Comparison of ENCODE assay signal across 18 cellular contexts in genomic region chr10:126867567-126868365, GRCh38. TPM values are rescaled to one million over a fixed set of nuclear protein-coding genes. Genes with fewer than 3 reads are reported as not detected.
DNase-seq lines count a peak whose midpoint lies in the region; ATAC-seq, FAIRE-seq and TF ChIP-seq lines count a peak whose summit lies in the region.
"Had no signal": no experiment of that assay in that cellular context is flagged by ENCODE, and none has a peak within 500 bp of the region (broad histone marks: within the 10 kb centered on the region; RNA-seq: fewer than 3 reads in every experiment).

No MANE protein-coding gene starts in this region.

- TF ChIP-seq CTCF in breast epithelium (IDR thresholded peaks at IDR 0.05) (no peak), mammary epithelial cell (conservative IDR thresholded peaks at IDR 0.05 in 1 of 2, IDR thresholded peaks at IDR 0.05 in 1 of 2; ENCODE audit: extremely low read depth in 1 of 2, insufficient read depth in 1 of 2, low read depth in 1 of 2, low read length in 2 of 2) (no peak), astrocyte (IDR thresholded peaks at IDR 0.05; ENCODE audit: insufficient read depth, low read depth, low read length) (no peak), smooth muscle cell (IDR thresholded peaks at IDR 0.05; ENCODE audit: borderline replicate concordance, insufficient read depth, poor library complexity, severe bottlenecking) (no peak)

- ATAC-seq in activated T-cell treated with anti-CD3 and anti-CD28 coated beads, Interleukin-2, amount 50 U/mL, for 4 hours = no peak
- ATAC-seq: GM12878; stimulated activated naive CD8-positive, alpha-beta T cell treated with anti-CD3 and anti-CD28 coated beads, Interleukin-15, amount 100 ng/mL, for 72 hours had no signal

- peak overlapping the region; percentile 29 to 55 for H3K27ac ChIP-seq in breast epithelium
- H3K27ac ChIP-seq in mammary epithelial cell (ENCODE audit: insufficient read depth, low read depth, low read length) = no peak overlapping the region
- peak overlapping the region; percentile 66 for H3K27ac ChIP-seq in astrocyte (ENCODE audit: low read depth, low read length)
- H3K27ac ChIP-seq in CD4-positive, alpha-beta memory T cell (ENCODE audit: low read depth, low read length) = no peak overlapping the region
- no peak overlapping the region for H3K27ac ChIP-seq in smooth muscle cell (ENCODE audit: low read depth)
- H3K27ac ChIP-seq: VCaP had no signal

- H2AFZ ChIP-seq in mammary epithelial cell (ENCODE audit: low read depth, low read length) (no peak overlapping the region), astrocyte (ENCODE audit: low read depth, low read length) (no peak overlapping the region), smooth muscle cell (ENCODE audit: low read depth) (no peak overlapping the region)

- H3K27me3 ChIP-seq in breast epithelium (no peaks in the 10 kb centered on the region), mammary epithelial cell (ENCODE audit: insufficient read depth, low read length) (no peaks in the 10 kb centered on the region), astrocyte (ENCODE audit: insufficient read depth, low read length) (no peaks in the 10 kb centered on the region), smooth muscle cell (ENCODE audit: low read depth) (no peaks in the 10 kb centered on the region)
- H3K27me3 ChIP-seq in CD4-positive, alpha-beta memory T cell (ENCODE audit: insufficient read depth, low read length) = no peaks in the 10 kb centered on the region

- POLR2A ChIA-PET in CD4-positive, alpha-beta memory T cell (lab: Charles Lee; ENCODE audit: partially characterized antibody) = no interaction called here

- H3K4me3 Mint-ChIP-seq in astrocyte (ENCODE audit: unreplicated experiment) = no peak overlapping the region
- no peak overlapping the region for H3K4me3 Mint-ChIP-seq in CD4-positive, alpha-beta memory T cell
- H3K4me3 Mint-ChIP-seq in activated T-cell treated with anti-CD3 and anti-CD28 coated beads, Interleukin-2, amount 50 U/mL, for 4 hours = no peak overlapping the region
- H3K4me3 Mint-ChIP-seq: central memory CD8-positive, alpha-beta T cell; neural crest cell; stimulated activated naive CD8-positive, alpha-beta T cell treated with anti-CD3 and anti-CD28 coated beads, Interleukin-15, amount 100 ng/mL, for 72 hours had no signal

- dilution Hi-C loops in mammary epithelial cell (cut with HindIII; ENCODE audit: low sequenced_read_pairs) = no loop called here

- H3K4me1 Mint-ChIP-seq in astrocyte (ENCODE audit: low read depth, unreplicated experiment) = peaks cover 3% of the 10 kb centered on the region
- H3K4me1 Mint-ChIP-seq in CD4-positive, alpha-beta memory T cell = no peaks in the 10 kb centered on the region
- no peaks in the 10 kb centered on the region for H3K4me1 Mint-ChIP-seq in activated T-cell treated with anti-CD3 and anti-CD28 coated beads, Interleukin-2, amount 50 U/mL, for 4 hours (ENCODE audit: low read depth)
- H3K4me1 Mint-ChIP-seq: central memory CD8-positive, alpha-beta T cell; neural crest cell; stimulated activated naive CD8-positive, alpha-beta T cell treated with anti-CD3 and anti-CD28 coated beads, Interleukin-15, amount 100 ng/mL, for 72 hours had no signal

- DNase-seq in breast epithelium (ENCODE audit: low spot score in 2 of 2) (no peak), mammary epithelial cell (no peak), astrocyte (ENCODE audit: low read depth) (peak; percentile 99), glomerular visceral epithelial cell (ENCODE audit: extremely low spot score) (peak; percentile 84), HK-2 (ENCODE audit: unreplicated experiment) (no peak), smooth muscle cell (lab: John Stamatoyannopoulos, UW; ENCODE audit: unreplicated experiment) (no peak)
- no peak for DNase-seq in CD4-positive, alpha-beta memory T cell
- DNase-seq in activated T-cell treated with anti-CD3 and anti-CD28 coated beads, Interleukin-2, amount 50 U/mL, for 4 hours = no peak
- DNase-seq: activated naive CD4-positive, alpha-beta T cell treated with Interleukin-2 at 50 U/mL for 16 hours; NCI-H1105; NCI-H226; stimulated activated naive CD8-positive, alpha-beta T cell treated with anti-CD3 and anti-CD28 coated beads, Interleukin-15, amount 100 ng/mL, for 72 hours had no signal

- BruUV-seq in mammary epithelial cell (replicated peaks; lab: Mats Ljungman, UMichigan) = no TSS peak

- intact Hi-C loops in breast epithelium (cut with DNase I; ENCODE audit: low total_unique reads) (no loop called here), mammary epithelial cell (cut with micrococcal nuclease) (no loop called here)
- intact Hi-C loops in CD4-positive, alpha-beta memory T cell (cut with micrococcal nuclease) = no loop called here

- peak; percentile 95 for FAIRE-seq in astrocyte (lab: Jason Lieb, UNC)
- FAIRE-seq: A204.1, GM12878 had no signal

- H3K9me3 ChIP-seq in breast epithelium = no peaks in the 10 kb centered on the region
- H3K9me3 ChIP-seq in mammary epithelial cell (replicated peaks; ENCODE audit: insufficient read depth, low read length) = no peaks in the 10 kb centered on the region
- H3K9me3 ChIP-seq in astrocyte (ENCODE audit: insufficient read depth, low read depth, low read length) = no peaks in the 10 kb centered on the region
- H3K9me3 ChIP-seq in CD4-positive, alpha-beta memory T cell (ENCODE audit: control insufficient read depth in 1 of 2, low read length in 2 of 2) = no peaks in the 10 kb centered on the region
- no peaks in the 10 kb centered on the region for H3K9me3 ChIP-seq in smooth muscle cell (replicated peaks; ENCODE audit: low read depth)

- H3K4me1 ChIP-seq in breast epithelium (no peaks in the 10 kb centered on the region), mammary epithelial cell (ENCODE audit: insufficient read depth, low read length) (no peaks in the 10 kb centered on the region), astrocyte (ENCODE audit: insufficient read depth, low read length) (peaks cover 13% of the 10 kb centered on the region), smooth muscle cell (ENCODE audit: low read depth) (peaks cover 7% of the 10 kb centered on the region)
- no peaks in the 10 kb centered on the region for H3K4me1 ChIP-seq in CD4-positive, alpha-beta memory T cell (ENCODE audit: insufficient read depth, low read length)

- H3K36me3 ChIP-seq in breast epithelium (no peaks in the 10 kb centered on the region), mammary epithelial cell (ENCODE audit: insufficient read depth, low read length) (no peaks in the 10 kb centered on the region), astrocyte (ENCODE audit: insufficient read depth, low read length) (no peaks in the 10 kb centered on the region), smooth muscle cell (ENCODE audit: low read depth) (no peaks in the 10 kb centered on the region)
- no peaks in the 10 kb centered on the region for H3K36me3 ChIP-seq in CD4-positive, alpha-beta memory T cell (ENCODE audit: insufficient read depth, low read length)

- no peak overlapping the region for H3K9ac ChIP-seq in mammary epithelial cell (ENCODE audit: insufficient read depth, low read length)
- peak overlapping the region; percentile 52 for H3K9ac ChIP-seq in astrocyte (ENCODE audit: low read length)
- H3K9ac ChIP-seq in smooth muscle cell (ENCODE audit: low read depth) = no peak overlapping the region

- no peak overlapping the region for H3K27ac Mint-ChIP-seq in astrocyte (ENCODE audit: unreplicated experiment)
- no peak overlapping the region for H3K27ac Mint-ChIP-seq in CD4-positive, alpha-beta memory T cell
- H3K27ac Mint-ChIP-seq: stimulated activated naive CD8-positive, alpha-beta T cell treated with anti-CD3 and anti-CD28 coated beads, Interleukin-15, amount 100 ng/mL, for 72 hours had no signal

- H3K4me2 ChIP-seq in mammary epithelial cell (ENCODE audit: insufficient read depth, low read depth, low read length) (no peak overlapping the region), astrocyte (ENCODE audit: low read length) (peak overlapping the region; percentile 49), smooth muscle cell (no peak overlapping the region)

- H3K36me3 Mint-ChIP-seq in astrocyte (ENCODE audit: low read depth, unreplicated experiment) = no peaks in the 10 kb centered on the region
- no peaks in the 10 kb centered on the region for H3K36me3 Mint-ChIP-seq in CD4-positive, alpha-beta memory T cell
- no peaks in the 10 kb centered on the region for H3K36me3 Mint-ChIP-seq in activated T-cell treated with anti-CD3 and anti-CD28 coated beads, Interleukin-2, amount 50 U/mL, for 4 hours (ENCODE audit: insufficient read depth)

- TF ChIP-seq POLR2A in breast epithelium (IDR thresholded peaks at IDR 0.05) = no peak

- peaks cover 3% of the 10 kb centered on the region for H3K9me3 Mint-ChIP-seq in astrocyte (ENCODE audit: unreplicated experiment)
- H3K9me3 Mint-ChIP-seq in CD4-positive, alpha-beta memory T cell = peaks cover 0 to 13% (median 4%) of the 10 kb centered on the region in 8 donors
- peaks cover 11% of the 10 kb centered on the region for H3K9me3 Mint-ChIP-seq in activated T-cell treated with anti-CD3 and anti-CD28 coated beads, Interleukin-2, amount 50 U/mL, for 4 hours

- H4K20me1 ChIP-seq in mammary epithelial cell (ENCODE audit: insufficient read depth, low read length) (no peaks in the 10 kb centered on the region), astrocyte (ENCODE audit: insufficient read depth, low read length) (no peaks in the 10 kb centered on the region), smooth muscle cell (ENCODE audit: low read depth) (no peaks in the 10 kb centered on the region)

- peaks cover 2% of the 10 kb centered on the region for H3K27me3 Mint-ChIP-seq in astrocyte (ENCODE audit: low read depth, unreplicated experiment)
- no peaks in the 10 kb centered on the region for H3K27me3 Mint-ChIP-seq in CD4-positive, alpha-beta memory T cell
- H3K27me3 Mint-ChIP-seq in activated T-cell treated with anti-CD3 and anti-CD28 coated beads, Interleukin-2, amount 50 U/mL, for 4 hours (ENCODE audit: low read depth) = no peaks in the 10 kb centered on the region
- H3K27me3 Mint-ChIP-seq: central memory CD8-positive, alpha-beta T cell; stimulated activated naive CD8-positive, alpha-beta T cell treated with anti-CD3 and anti-CD28 coated beads, Interleukin-15, amount 100 ng/mL, for 72 hours had no signal

- H3F3A ChIP-seq in smooth muscle cell (ENCODE audit: low read depth) = peaks cover 4% of the 10 kb centered on the region

- H3K4me3 ChIP-seq in breast epithelium = no peak overlapping the region
- H3K4me3 ChIP-seq in mammary epithelial cell (replicated peaks in 1 of 3; ENCODE audit: insufficient read depth in 1 of 3, low read depth in 2 of 3, low read length in 3 of 3) = no peak overlapping the region
- H3K4me3 ChIP-seq in astrocyte (ENCODE audit: insufficient read depth, low read depth, low read length) = no peak overlapping the region
- no peak overlapping the region for H3K4me3 ChIP-seq in CD4-positive, alpha-beta memory T cell (ENCODE audit: low read length in 2 of 2)
- no peak overlapping the region for H3K4me3 ChIP-seq in smooth muscle cell
- H3K4me3 ChIP-seq: GM12878, lung had no signal

- 68% methylated on average over 9 of the region's 9 CpGs for WGBS in mammary epithelial cell (ENCODE audit: low coverage, missing lambda C conversion rate)
- 83% methylated on average over 9 of the region's 9 CpGs for WGBS in smooth muscle cell (ENCODE audit: low lambda C conversion rate)

- no peaks in the 10 kb centered on the region for H3K79me2 ChIP-seq in mammary epithelial cell (ENCODE audit: insufficient read depth, low read length)
- no peaks in the 10 kb centered on the region for H3K79me2 ChIP-seq in astrocyte (ENCODE audit: insufficient read depth, low read length)
- no peaks in the 10 kb centered on the region for H3K79me2 ChIP-seq in smooth muscle cell (ENCODE audit: low read depth)

- CTCF ChIA-PET in mammary epithelial cell (lab: Charles Lee; ENCODE audit: low non-redundant PET) = no interaction called here
- CTCF ChIA-PET in CD4-positive, alpha-beta memory T cell (lab: Charles Lee; ENCODE audit: partially characterized antibody) = no interaction called here

- in situ Hi-C loops in mammary epithelial cell (cut with MboI; ENCODE audit: low sequenced_read_pairs in 2 of 2) = no loop called here

RNA-seq across cellular contexts. Expression of gene DOCK1, which starts 37.5 kb away (rescaled TPM):
- total RNA-seq in breast epithelium (100 to 1,000 TPM in 1 of 3 donors, 10 to 100 TPM in 2; 50.4 to 101 (median 69.2) TPM), mammary epithelial cell (100 to 1,000 TPM in 1 of 2 donors, 10 to 100 TPM in 1; 58.1 to 115 TPM), astrocyte (42.5 and 45.0 TPM in 2 replicates), smooth muscle cell (37.1 and 51.6 TPM in 2 replicates)
- polyA plus RNA-seq in mammary epithelial cell (9.3 TPM), smooth muscle cell (18.3 and 18.4 TPM in 2 replicates)
- 130 TPM for polyA minus RNA-seq in mammary epithelial cell
- under 1 TPM; 0.17 TPM for total RNA-seq in CD4-positive, alpha-beta memory T cell
- not detected for polyA plus RNA-seq in CD4-positive, alpha-beta memory T cell
- under 1 TPM; 0.11 to 0.15 (median 0.14) TPM for total RNA-seq in activated T-cell treated with anti-CD3 and anti-CD28 coated beads, Interleukin-2, amount 50 U/mL, for 4 hours

Comparison
In these comparisons a context has a peak if more than half of its experiments do, and no peak if none do; other contexts are left out.
1. H3K27ac ChIP-seq: peak in breast epithelium (2 of 2) and astrocyte (single experiment); none in mammary epithelial cell (single experiment), CD4-positive, alpha-beta memory T cell (single experiment) and smooth muscle cell (single experiment).
2. DNase-seq: peak in astrocyte (single experiment) and glomerular visceral epithelial cell (single experiment); none in breast epithelium (0 of 2), mammary epithelial cell (single experiment), CD4-positive, alpha-beta memory T cell (0 of 5), HK-2 (single experiment), smooth muscle cell (single experiment) and activated T-cell treated with anti-CD3 and anti-CD28 coated beads, Interleukin-2, amount 50 U/mL, for 4 hours (single experiment).
3. RNA of gene DOCK1, which starts 37.5 kb away (total RNA-seq): 58.1 to 115 TPM in mammary epithelial cell, 50.4 to 101 TPM in breast epithelium, 42.5 to 45.0 TPM in astrocyte and 37.1 to 51.6 TPM in smooth muscle cell; 0.17 TPM in CD4-positive, alpha-beta memory T cell and 0.11 to 0.15 TPM in activated T-cell treated with anti-CD3 and anti-CD28 coated beads, Interleukin-2, amount 50 U/mL, for 4 hours; every median in the first group is over 10 times any median in the second.